3 cellular contexts compared by ENCODE assay signal in genomic region chr19:34151439-34151838, GRCh38.
TF ChIP-seq lines count a peak whose summit lies in the region.

No MANE protein-coding gene starts in this region.

TF ChIP-seq in A549, 52 proteins besides CTCF, POLR2A, EP300 and RAD21:
- TF ChIP-seq FOSL2 (IDR thresholded peaks at IDR 0.05) (no peak), FOSL2 (CRISPR knock-in tag; IDR thresholded peaks at IDR 0.05) (no peak), CBX2 (IDR thresholded peaks at IDR 0.05; ENCODE audit: borderline replicate concordance, low read depth) (no peak), RCOR1 (IDR thresholded peaks at IDR 0.05; ENCODE audit: low read depth, low read length) (no peak)

TF ChIP-seq in HEK293, 187 proteins besides CTCF, POLR2A, EP300 and RAD21:
- peak; percentile 94 for TF ChIP-seq ZNF146 (tag by site-specific recombination; IDR thresholded peaks at IDR 0.05)
- no peak for TF ChIP-seq ZNF701 (tag by site-specific recombination; IDR thresholded peaks at IDR 0.05)

TF ChIP-seq in K562, 482 proteins besides CTCF, POLR2A, EP300 and RAD21:
- TF ChIP-seq RBM25 (IDR thresholded peaks at IDR 0.05; ENCODE audit: low read depth, low read length, severe bottlenecking) (peak; percentile 35), ZNF165 (CRISPR knock-in tag; IDR thresholded peaks at IDR 0.05; ENCODE audit: borderline replicate concordance) (no peak), ZNF146 (CRISPR knock-in tag; IDR thresholded peaks at IDR 0.05; ENCODE audit: unreplicated experiment) (peak; percentile 70)
TF ChIP-seq in K562: peak in this region for 2.
